In the genomic region with DNA sequence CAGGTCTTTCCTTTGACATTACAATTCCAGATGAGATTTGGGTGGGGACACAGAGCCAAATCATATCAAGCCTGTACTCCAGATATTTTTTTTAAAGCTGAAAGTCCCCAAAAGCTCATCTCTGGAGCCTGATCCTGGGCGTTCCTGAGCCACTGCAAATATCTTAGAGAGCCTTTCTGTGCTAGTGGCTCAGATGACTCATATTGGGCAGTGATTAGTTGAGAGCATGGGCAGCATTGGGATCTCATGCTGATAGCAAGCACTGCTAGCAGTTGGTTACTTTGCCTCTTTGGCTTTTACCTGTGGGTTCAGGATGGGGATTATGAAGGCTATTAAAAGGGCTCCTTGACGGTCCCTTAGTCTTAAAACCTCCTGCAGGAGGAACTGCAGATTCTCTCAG, we compare ENCODE assay signal across 19 cellular contexts. TPM values are rescaled to one million over a fixed set of nuclear protein-coding genes. Genes with fewer than 3 reads are reported as not detected.
DNase-seq lines count a peak whose midpoint lies in the region; ATAC-seq and TF ChIP-seq lines count a peak whose summit lies in the region.
"Had no signal": no experiment of that assay in that cellular context is flagged by ENCODE, and none has a peak within 500 bp of the region (broad histone marks: within the 10 kb centered on the region; RNA-seq: fewer than 3 reads in every experiment).

No MANE protein-coding gene starts in this region.

- H4K8ac ChIP-seq in mesendoderm (ENCODE audit: low read depth, low read length) = no peak overlapping the region

- H3K4me2 ChIP-seq in mesendoderm (ENCODE audit: low read length) = no peak overlapping the region
- H3K4me2 ChIP-seq: BLaER1 treated with 17β-estradiol and CSF1 and Interleukin-3, amounts not matched to agents 10 nM and 100 nM had no signal

- no peak overlapping the region for H3K23ac ChIP-seq in mesendoderm (ENCODE audit: low read length)

- H3K4ac ChIP-seq in mesendoderm (ENCODE audit: low read depth, low read length) = no peak overlapping the region

- no peak overlapping the region for H4K5ac ChIP-seq in mesendoderm (ENCODE audit: low read length)

- WGBS in heart left ventricle, 4 donors = 93 to 96% (median 96%) methylated on average over 2 of the region's 2 CpGs
- no CpG with 5 or more reads among the region's 2 CpGs for WGBS in mesendoderm (ENCODE audit: extremely low coverage, insufficient coverage, low lambda C conversion rate)
- 94% methylated on average over 2 of the region's 2 CpGs for WGBS in esophagus muscularis mucosa

- no peaks in the 10 kb centered on the region for H3K36me3 ChIP-seq in heart left ventricle
- H3K36me3 ChIP-seq in mesendoderm (ENCODE audit: control insufficient read depth, insufficient read depth, low read length) = no peaks in the 10 kb centered on the region
- H3K36me3 ChIP-seq in esophagus muscularis mucosa = peaks cover 0 to 9% (median 0%) of the 10 kb centered on the region in 4 donors

- no peak for TF ChIP-seq EP300 in esophagus muscularis mucosa (IDR thresholded peaks at IDR 0.05)

- no peak overlapping the region for H3K4me3 ChIP-seq in heart left ventricle
- H3K4me3 ChIP-seq in mesendoderm (ENCODE audit: low read length) = no peak overlapping the region
- H3K4me3 ChIP-seq in esophagus muscularis mucosa = no peak overlapping the region
- H3K4me3 ChIP-seq: BLaER1 treated with 17β-estradiol and CSF1 and Interleukin-3, amounts not matched to agents 10 nM and 100 nM had no signal

- no peaks in the 10 kb centered on the region for H3K79me1 ChIP-seq in mesendoderm (ENCODE audit: low read length)

- no peak overlapping the region for H2BK120ac ChIP-seq in mesendoderm (ENCODE audit: low read depth, low read length)

- TF ChIP-seq CTCF in heart left ventricle (IDR thresholded peaks at IDR 0.05) (no peak), esophagus muscularis mucosa (IDR thresholded peaks at IDR 0.05) (no peak)

- TF ChIP-seq POLR2A in heart left ventricle (IDR thresholded peaks at IDR 0.05) = no peak
- TF ChIP-seq POLR2A in esophagus muscularis mucosa (IDR thresholded peaks at IDR 0.05; ENCODE audit: low read depth) = no peak

- no peak overlapping the region for H3K9ac ChIP-seq in mesendoderm (ENCODE audit: low read length)
- H3K9ac ChIP-seq: BLaER1 treated with 17β-estradiol and CSF1 and Interleukin-3, amounts not matched to agents 10 nM and 100 nM had no signal

- DNase-seq in heart left ventricle (no peak), Right ventricle myocardium inferior (ENCODE audit: missing footprints) (no peak), LHCN-M2 (ENCODE audit: low read depth) (peak; percentile 14), cerebellar cortex (ENCODE audit: low spot score) (peak; percentile 19), mesendoderm (peak; percentile 14), esophagus muscularis mucosa (ENCODE audit: extremely low spot score) (no peak), NAMALWA (ENCODE audit: low spot score) (no peak)
- DNase-seq: 8988T; CD8-positive, alpha-beta memory T cell; DMS79 treated with DMSO at 0.1 percent for 48 hours; H7; MM.1S; NCI-H1105 treated with DMSO at 0.1 percent for 48 hours; NCI-H1694 treated with DMSO at 0.1 percent for 48 hours; NCI-H69; SHP77 treated with DMSO at 0.1 percent for 48 hours had no signal

- H3K56ac ChIP-seq in mesendoderm (ENCODE audit: low read length) = no peak overlapping the region

- no peak overlapping the region for H2BK5ac ChIP-seq in mesendoderm (ENCODE audit: low read length)

- ATAC-seq in heart left ventricle = no peak
- ATAC-seq in Right ventricle myocardium inferior = no peak
- no peak for ATAC-seq in HG02852 (IDR thresholded peaks at IDR 0.05; ENCODE audit: unreplicated experiment)
- ATAC-seq: HepG2 had no signal

- H2BK15ac ChIP-seq in mesendoderm (replicated peaks; ENCODE audit: low read depth) = no peak overlapping the region

- intact Hi-C loops in heart left ventricle (cut with DNase I) = no loop called here
- intact Hi-C loops in Right ventricle myocardium inferior (cut with DNase I) = no loop called here
- intact Hi-C loops in esophagus muscularis mucosa (cut with DNase I) = no loop called here

- H3K27me3 ChIP-seq in heart left ventricle (no peaks in the 10 kb centered on the region), mesendoderm (ENCODE audit: insufficient read depth, low read length, poor library complexity) (no peaks in the 10 kb centered on the region), esophagus muscularis mucosa (no peaks in the 10 kb centered on the region)
- H3K27me3 ChIP-seq: BLaER1 treated with 17β-estradiol and CSF1 and Interleukin-3, amounts not matched to agents 10 nM and 100 nM had no signal

- H3K27ac ChIP-seq in heart left ventricle = peak overlapping the region in 7 of 12 donors; percentile 3 to 84 (median 51)
- H3K27ac ChIP-seq in mesendoderm (ENCODE audit: low read depth, low read length) = no peak overlapping the region
- H3K27ac ChIP-seq in esophagus muscularis mucosa (replicated peaks in 1 of 4) = no peak overlapping the region
- H3K27ac ChIP-seq: BLaER1 treated with 17β-estradiol and CSF1 and Interleukin-3, amounts not matched to agents 10 nM and 100 nM had no signal

- H3K4me1 ChIP-seq in heart left ventricle = peaks cover 0 to 28% (median 13%) of the 10 kb centered on the region in 12 donors
- peaks cover 6% of the 10 kb centered on the region for H3K4me1 ChIP-seq in mesendoderm (ENCODE audit: control insufficient read depth, low read depth, low read length)
- peaks cover 17 to 25% (median 22%) of the 10 kb centered on the region in 4 donors for H3K4me1 ChIP-seq in esophagus muscularis mucosa
- H3K4me1 ChIP-seq: BLaER1 treated with 17β-estradiol and CSF1 and Interleukin-3, amounts not matched to agents 10 nM and 100 nM had no signal

- no peaks in the 10 kb centered on the region for H3K9me3 ChIP-seq in heart left ventricle
- no peaks in the 10 kb centered on the region for H3K9me3 ChIP-seq in esophagus muscularis mucosa

- no peaks in the 10 kb centered on the region for H3K79me2 ChIP-seq in mesendoderm (ENCODE audit: control insufficient read depth, insufficient read depth, low read length)

- no peak overlapping the region for H3K18ac ChIP-seq in mesendoderm (ENCODE audit: low read length)

- no peak overlapping the region for H2AK5ac ChIP-seq in mesendoderm (ENCODE audit: low read length)

RNA-seq across cellular contexts. Expression of gene SCRG1, which starts 51.4 kb away (rescaled TPM):
- total RNA-seq in heart left ventricle (under 1 TPM in 8 of 9 donors, not detected in 1; 0.12 to 0.46 (median 0.25) TPM), Right ventricle myocardium inferior (0.76 TPM), LHCN-M2 (2014; rRNA removed) (not detected in 2 replicates), esophagus muscularis mucosa (1 to 10 TPM; 2.3 to 3.0 (median 2.7) TPM)
- polyA plus RNA-seq in heart left ventricle = under 1 TPM; 0.08 to 0.11 TPM
- polyA plus RNA-seq in LHCN-M2 (2012) = 0.05 TPM
- not detected for polyA plus RNA-seq in mesendoderm (2013, experiment 1 of 2)
- not detected for polyA plus RNA-seq in mesendoderm (2013, experiment 2 of 2)
- total RNA-seq: CD8-positive, alpha-beta memory T cell; H7; HepG2 had no signal
- polyA plus RNA-seq: CD8-positive, alpha-beta memory T cell; HepG2 had no signal

Comparison
In these comparisons a context has a peak if more than half of its experiments do, and no peak if none do; other contexts are left out.
1. DNase-seq: peak in LHCN-M2 (single experiment), cerebellar cortex (single experiment) and mesendoderm (single experiment); none in heart left ventricle (0 of 5), Right ventricle myocardium inferior (single experiment), esophagus muscularis mucosa (single experiment) and NAMALWA (single experiment).
2. H3K27ac ChIP-seq: peak in heart left ventricle (7 of 12); none in mesendoderm (single experiment) and esophagus muscularis mucosa (0 of 4).